In the genomic region with DNA sequence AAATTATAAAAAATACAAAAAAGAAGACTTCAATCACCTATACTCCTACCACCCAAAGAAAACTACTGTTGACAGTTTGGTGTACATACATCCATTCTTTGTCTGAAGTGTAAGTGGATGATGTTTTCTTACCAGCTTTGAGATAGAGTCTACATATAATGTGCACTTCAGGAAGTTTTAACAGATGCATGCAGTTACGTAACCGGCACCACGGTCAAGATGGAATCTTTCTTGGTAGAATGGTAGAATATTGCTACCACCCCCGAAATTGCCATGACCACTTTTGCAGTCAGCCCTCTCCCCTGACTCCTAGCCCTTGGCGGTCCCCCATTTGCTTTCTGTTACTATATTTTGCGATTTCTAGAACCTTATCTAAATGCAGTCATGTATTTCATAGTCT, we compare ENCODE assay signal across 9 cellular contexts.
DNase-seq lines count a peak whose midpoint lies in the region; TF ChIP-seq lines count a peak whose summit lies in the region.
"Had no signal": no experiment of that assay in that cellular context is flagged by ENCODE, and none has a peak within 500 bp of the region (broad histone marks: within the 10 kb centered on the region; RNA-seq: fewer than 3 reads in every experiment).

No MANE protein-coding gene starts in this region.

- CTCF ChIA-PET in AG04449 (lab: Yijun Ruan, JAX): interaction anchor here (1.2 kb wide), 1 partner anchor 30 kb away, joined by 4 read pairs; no protein-coding TSS in a partner anchor

- H3K4me3 ChIP-seq in AG04449 (ENCODE audit: low read depth, low read length) (peak overlapping the region; percentile 13), GM12864 (ENCODE audit: low read depth, low read length) (peak overlapping the region; percentile 14), WI38 (ENCODE audit: low read depth, low read length) (peak overlapping the region; percentile 79), iPS-20b (ENCODE audit: low read length) (peak overlapping the region; percentile 82)

- POLR2A ChIA-PET in AG04449 (lab: Yijun Ruan, JAX): no interaction called here

- no peak overlapping the region for H3K27ac ChIP-seq in iPS-20b (ENCODE audit: low read length)

- H3K27me3 ChIP-seq in iPS-20b (ENCODE audit: insufficient read depth, low read length): no peaks in the 10 kb centered on the region

- peak overlapping the region; percentile 84; the same call in 1 of the 2 replicates for H3K9ac ChIP-seq in iPS-20b (ENCODE audit: low read depth, low read length)

- peaks cover 38% of the 10 kb centered on the region for H3K36me3 ChIP-seq in iPS-20b (ENCODE audit: insufficient read depth, low read depth, low read length)

- TF ChIP-seq CTCF in AG04449 (IDR thresholded peaks at IDR 0.05; ENCODE audit: insufficient read depth, low read length, missing control alignments) (no peak), GM12864 (IDR thresholded peaks at IDR 0.05; ENCODE audit: low read depth, low read length, missing control alignments) (no peak), WI38 (IDR thresholded peaks at IDR 0.05; ENCODE audit: low read depth, low read length) (no peak)

- H3K4me1 ChIP-seq in iPS-20b (ENCODE audit: insufficient read depth, low read length): peaks cover 15% of the 10 kb centered on the region

- DNase-seq in AG04449 (ENCODE audit: low read depth, low spot score) (no peak), GM12864 (ENCODE audit: low read depth) (no peak), LoVo (ENCODE audit: low spot score) (no peak), NCI-H187 (lab: John Stamatoyannopoulos, UW) (no peak), DMS79 (lab: John Stamatoyannopoulos, UW) (no peak), pons (ENCODE audit: low spot score) (no peak)
- DNase-seq: NCI-H187 treated with DMSO at 0.1 percent for 48 hours had no signal

- H3K9me3 ChIP-seq in iPS-20b (ENCODE audit: insufficient read depth, low read depth, low read length): no peaks in the 10 kb centered on the region

Comparison
In these comparisons a context has a peak if more than half of its experiments do, and no peak if none do; other contexts are left out.
1. H3K4me3 ChIP-seq: peak in every context shown above with its lines; median percentile 82 in iPS-20b; 79 in WI38; 14 in GM12864; 13 in AG04449.